In genomic region chr6:36545767-36546663, GRCh38 we compare ENCODE assay signal across 8 cellular contexts. TPM values are rescaled to one million over a fixed set of nuclear protein-coding genes. Genes with fewer than 3 reads are reported as not detected.
DNase-seq lines count a peak whose midpoint lies in the region; ATAC-seq, FAIRE-seq and TF ChIP-seq lines count a peak whose summit lies in the region.

No MANE protein-coding gene starts in this region.

- no peaks in the 10 kb centered on the region for H3K27me3 Mint-ChIP-seq in natural killer cell treated with Interleukin-12 subunit alpha and Interleukin-12 subunit beta and Interleukin-15 and Interleukin-18, amount 100 ng/mL, for 72 hours

- no peaks in the 10 kb centered on the region for H3K9me2 ChIP-seq in Karpas-422 (replicated peaks; ENCODE audit: insufficient read depth, low read length)

- H4K20me1 ChIP-seq in Karpas-422 (ENCODE audit: insufficient read depth, low read depth, low read length) = no peaks in the 10 kb centered on the region

- H3K4me1 ChIP-seq in Karpas-422 (ENCODE audit: low read length) = peaks cover 45% of the 10 kb centered on the region

- TF ChIP-seq CTCF in D721Med (IDR thresholded peaks at IDR 0.05; ENCODE audit: insufficient read depth, missing control alignments) (no peak), fibroblast of pulmonary artery (IDR thresholded peaks at IDR 0.05; ENCODE audit: low read length, missing control alignments) (no peak)

- peak overlapping the region; percentile 95 for H3K4me3 Mint-ChIP-seq in natural killer cell treated with Interleukin-12 subunit alpha and Interleukin-12 subunit beta and Interleukin-15 and Interleukin-18, amount 100 ng/mL, for 72 hours

- no peaks in the 10 kb centered on the region for H3K9me3 ChIP-seq in Karpas-422 (ENCODE audit: low read length)

- H3K79me2 ChIP-seq in Karpas-422 (ENCODE audit: low read length) = peaks cover 57% of the 10 kb centered on the region

- H3K27ac Mint-ChIP-seq in natural killer cell treated with Interleukin-12 subunit alpha and Interleukin-12 subunit beta and Interleukin-15 and Interleukin-18, amount 100 ng/mL, for 72 hours = peak overlapping the region; percentile 91 to 98

- H3K36me3 ChIP-seq in Karpas-422 (ENCODE audit: insufficient read depth, low read length) = no peaks in the 10 kb centered on the region

- H3K27me3 ChIP-seq in Karpas-422 (ENCODE audit: low read length) = no peaks in the 10 kb centered on the region

- H3K4me3 ChIP-seq in Karpas-422 (ENCODE audit: low read length) = peak overlapping the region; percentile 81
- peak overlapping the region; percentile 97 for H3K4me3 ChIP-seq in fibroblast of pulmonary artery (replicated peaks; ENCODE audit: low read depth, low read length)

- DNase-seq in D721Med (ENCODE audit: insufficient read length, low spot score) (peak; percentile 25), Karpas-422 (peak; percentile 68), activated T-cell treated with anti-CD3 and anti-CD28 coated beads for 4 hours (peak; percentile 10), fibroblast of pulmonary artery (ENCODE audit: low read depth) (peak; percentile 45), cerebellar nuclear complex (lab: John Stamatoyannopoulos, UW) (no peak), occipital lobe (lab: John Stamatoyannopoulos, UW) (no peak)
- DNase-seq in natural killer cell treated with Interleukin-12 subunit alpha and Interleukin-12 subunit beta and Interleukin-15 and Interleukin-18, amount 100 ng/mL, for 72 hours (ENCODE audit: low spot score) = no peak

- peak overlapping the region; percentile 85 for H3K9ac ChIP-seq in Karpas-422 (ENCODE audit: low read length)

- peak overlapping the region; percentile 74 for H3K27ac ChIP-seq in Karpas-422 (ENCODE audit: low read length)

- 0 out of 2 replicates have a peak overlapping the region, but pooled peaks have one; percentile 8 for H2AFZ ChIP-seq in Karpas-422 (ENCODE audit: low read length)

- H3K4me1 Mint-ChIP-seq in natural killer cell treated with Interleukin-12 subunit alpha and Interleukin-12 subunit beta and Interleukin-15 and Interleukin-18, amount 100 ng/mL, for 72 hours (ENCODE audit: low read depth in 2 of 2) = peaks cover 37 to 40% of the 10 kb centered on the region in 2 donors

- no peaks in the 10 kb centered on the region for H3K36me3 Mint-ChIP-seq in natural killer cell treated with Interleukin-12 subunit alpha and Interleukin-12 subunit beta and Interleukin-15 and Interleukin-18, amount 100 ng/mL, for 72 hours

- H3K4me2 ChIP-seq in Karpas-422 (ENCODE audit: low read depth, low read length, poor library complexity, severe bottlenecking) = peak overlapping the region; percentile 93

- FAIRE-seq in D721Med (lab: Jason Lieb, UNC) = no peak

- no peaks in the 10 kb centered on the region for H3K9me3 Mint-ChIP-seq in natural killer cell treated with Interleukin-12 subunit alpha and Interleukin-12 subunit beta and Interleukin-15 and Interleukin-18, amount 100 ng/mL, for 72 hours

- ATAC-seq in natural killer cell treated with Interleukin-12 subunit alpha and Interleukin-12 subunit beta and Interleukin-15 and Interleukin-18, amount 100 ng/mL, for 72 hours = no peak
- no peak for ATAC-seq in GM19328 (IDR thresholded peaks at IDR 0.05; ENCODE audit: unreplicated experiment)

RNA-seq across cellular contexts. Expression of gene STK38, which starts 1.3 kb away (rescaled TPM):
- 16.8 and 31.5 TPM in 2 replicates for total RNA-seq in Karpas-422 (2014; rRNA removed; shearing (Covaris generic); ENCODE audit: low replicate concordance)
- total RNA-seq in natural killer cell treated with Interleukin-12 subunit alpha and Interleukin-12 subunit beta and Interleukin-15 and Interleukin-18, amount 100 ng/mL, for 72 hours = 10 to 100 TPM; 26.4 to 32.5 TPM
- 11.9 TPM for total RNA-seq in occipital lobe

RNA-seq across cellular contexts. Expression of gene SRSF3, which starts 48.1 kb away (rescaled TPM):
- total RNA-seq in Karpas-422 (2014; rRNA removed; shearing (Covaris generic); ENCODE audit: low replicate concordance) = 216 and 248 TPM in 2 replicates
- total RNA-seq in natural killer cell treated with Interleukin-12 subunit alpha and Interleukin-12 subunit beta and Interleukin-15 and Interleukin-18, amount 100 ng/mL, for 72 hours = 100 to 1,000 TPM; 455 to 498 TPM
- 202 TPM for total RNA-seq in occipital lobe

Comparison
In these comparisons a context has a peak if more than half of its experiments do, and no peak if none do; other contexts are left out.
1. DNase-seq: peak in D721Med (single experiment), Karpas-422 (single experiment), activated T-cell treated with anti-CD3 and anti-CD28 coated beads for 4 hours (single experiment) and fibroblast of pulmonary artery (single experiment); none in natural killer cell treated with Interleukin-12 subunit alpha and Interleukin-12 subunit beta and Interleukin-15 and Interleukin-18, amount 100 ng/mL, for 72 hours (single experiment), cerebellar nuclear complex (0 of 2) and occipital lobe (single experiment).